In the genomic region with DNA sequence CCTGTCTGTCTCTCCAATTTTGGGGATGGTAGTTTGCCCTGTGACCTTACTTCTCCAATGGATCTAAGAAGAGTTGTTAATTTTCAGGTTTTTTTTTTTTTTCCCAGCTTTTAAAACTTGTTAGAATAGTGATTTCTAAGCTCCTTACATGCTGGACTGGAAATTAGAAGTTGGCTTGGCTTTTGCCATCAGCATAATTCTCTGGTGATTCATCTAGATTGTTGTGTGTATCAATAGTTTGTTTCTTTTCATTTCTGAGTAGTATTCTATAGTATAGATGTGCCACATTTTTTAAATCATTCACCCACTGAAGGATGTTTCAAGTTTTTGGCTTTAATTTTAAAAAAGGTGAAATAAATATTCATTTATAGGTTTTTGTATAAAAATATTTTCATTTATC, we compare ENCODE assay signal across 21 cellular contexts. TPM values are rescaled to one million over a fixed set of nuclear protein-coding genes. Genes with fewer than 3 reads are reported as not detected.
"Had no signal": no experiment of that assay in that cellular context is flagged by ENCODE, and none has a peak within 500 bp of the region (broad histone marks: within the 10 kb centered on the region; RNA-seq: fewer than 3 reads in every experiment).

No MANE protein-coding gene starts in this region.

- H3K4me1 ChIP-seq: adrenal gland, ascending aorta, breast epithelium, colonic mucosa, esophagus squamous epithelium, gastrocnemius medialis, spleen, upper lobe of left lung had no signal

- H3K27me3 ChIP-seq: adrenal gland, ascending aorta, breast epithelium, colonic mucosa, esophagus squamous epithelium, gastrocnemius medialis, upper lobe of left lung had no signal

- ATAC-seq: activated naive CD4-positive, alpha-beta T cell treated with anti-CD3 and anti-CD28 coated beads, Interleukin-2, amount 50 U/mL, for 72 hours; gastrocnemius medialis; left ventricle myocardium superior; natural killer cell treated with Interleukin-12 subunit alpha and Interleukin-12 subunit beta and Interleukin-15 and Interleukin-18, amount 100 ng/mL, for 72 hours had no signal

- DNase-seq: activated CD4-positive, alpha-beta T cell treated with anti-CD3 and anti-CD28 coated beads for 1 hour; activated CD4-positive, alpha-beta T cell treated with anti-CD3 and anti-CD28 coated beads, Interleukin-2, amount 50 U/mL, for 1 hour; activated gamma-delta T cell treated with Interleukin-2 at 50 U/mL for 16 hours; activated T-cell treated with anti-CD3 and anti-CD28 coated beads, Interleukin-2, amount 50 U/mL, for 1 hour; adrenal gland; colonic mucosa; dorsolateral prefrontal cortex; esophagus squamous epithelium; gastrocnemius medialis; hippocampal formation; left ventricle myocardium superior; spleen; stimulated activated CD4-positive, alpha-beta T cell treated with anti-CD3 and anti-CD28 coated beads, Interleukin-4, amount 100 ng/mL, for 1 hour; stimulated activated naive CD4-positive, alpha-beta T cell treated with Interleukin-2 at 50 U/mL for 16 hours; T-helper 9 cell; upper lobe of left lung had no signal

- H3K4me3 ChIP-seq: adrenal gland, ascending aorta, breast epithelium, colonic mucosa, dorsolateral prefrontal cortex, esophagus squamous epithelium, gastrocnemius medialis, spleen, upper lobe of left lung had no signal

- H3K27ac ChIP-seq: adrenal gland, ascending aorta, breast epithelium, colonic mucosa, dorsolateral prefrontal cortex, esophagus squamous epithelium, gastrocnemius medialis, spleen, upper lobe of left lung had no signal

- H3K9me3 ChIP-seq: adrenal gland, ascending aorta, breast epithelium, colonic mucosa, esophagus squamous epithelium, gastrocnemius medialis had no signal

- H3K36me3 ChIP-seq: adrenal gland, ascending aorta, breast epithelium, colonic mucosa, esophagus squamous epithelium, gastrocnemius medialis, spleen, upper lobe of left lung had no signal

RNA-seq across cellular contexts. Expression of a gene that starts 51.4 kb away (rescaled TPM):
- total RNA-seq: activated naive CD4-positive, alpha-beta T cell treated with anti-CD3 and anti-CD28 coated beads, Interleukin-2, amount 50 U/mL, for 72 hours; natural killer cell treated with Interleukin-12 subunit alpha and Interleukin-12 subunit beta and Interleukin-15 and Interleukin-18, amount 100 ng/mL, for 72 hours; T-helper 1 cell treated with Interleukin-12 subunit alpha and Interleukin-12 subunit beta and Interleukin-4 antibody, amounts not matched to agents 30 ng/mL and 1 ng/mL, for 36 hours had no signal
